ENCODE assay signal across 10 cellular contexts in the genomic region with DNA sequence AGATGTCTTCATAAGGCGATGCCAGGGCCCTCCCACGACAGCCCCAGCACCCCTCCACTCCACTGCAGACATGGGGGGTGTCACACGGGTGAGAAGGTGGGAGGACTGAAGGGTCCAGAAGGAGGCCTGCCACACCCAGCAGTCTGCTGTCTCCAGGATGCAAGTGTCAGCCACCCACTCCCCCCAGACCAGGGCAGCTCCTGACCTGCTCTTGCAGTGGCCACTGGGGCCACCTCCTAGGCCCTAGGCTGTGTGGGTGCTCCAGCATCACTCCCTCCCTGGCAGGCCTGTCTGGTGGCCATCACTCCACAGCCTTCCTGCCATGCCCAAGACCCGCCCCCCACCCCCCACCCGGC.
DNase-seq lines count a peak whose midpoint lies in the region; ATAC-seq, FAIRE-seq and TF ChIP-seq lines count a peak whose summit lies in the region.
"Had no signal": no experiment of that assay in that cellular context is flagged by ENCODE, and none has a peak within 500 bp of the region (broad histone marks: within the 10 kb centered on the region; RNA-seq: fewer than 3 reads in every experiment).

No MANE protein-coding gene starts in this region.

- H2BK120ac ChIP-seq in IMR-90 (ENCODE audit: low read depth, low read length) (peak overlapping the region; percentile 90), mesendoderm (ENCODE audit: low read depth, low read length) (no peak overlapping the region)

- BruUV-seq in IMR-90 (replicated peaks; lab: Mats Ljungman, UMichigan): no TSS peak

- POLR2A ChIA-PET in IMR-90 (lab: Charles Lee; ENCODE audit: unreplicated experiment): no interaction called here

- H2BK15ac ChIP-seq in IMR-90 (ENCODE audit: low read depth, low read length): peak overlapping the region; percentile 81; the same call in 1 of the 3 replicates
- no peak overlapping the region for H2BK15ac ChIP-seq in mesendoderm (replicated peaks; ENCODE audit: low read depth)

- in situ Hi-C loops in IMR-90 (cut with MboI; ENCODE audit: low sequenced_read_pairs): loop anchor here (10.0 kb wide), 1 partner anchor 50 kb away; no protein-coding TSS in a partner anchor

- no peak for FAIRE-seq in urothelium cell line (lab: Jason Lieb, UNC)

- H3K23ac ChIP-seq in IMR-90 (ENCODE audit: low read depth, low read length) (peak overlapping the region; percentile 52; the same call in 1 of the 2 replicates), mesendoderm (ENCODE audit: low read length) (no peak overlapping the region)

- no peak; the same call in 1 of the 2 replicates for ATAC-seq in IMR-90 (ENCODE audit: low read depth)
- no peak for ATAC-seq in GM18502 (IDR thresholded peaks at IDR 0.05; ENCODE audit: poor library complexity, unreplicated experiment)
- ATAC-seq: T-cell had no signal

- DNase-seq in IMR-90: no peak
- peak in 1 of 61 donors; percentile 44 for DNase-seq in caudate nucleus (lab: John Stamatoyannopoulos, UW)
- DNase-seq in mesendoderm: no peak
- no peak for DNase-seq in T-helper 1 cell
- no peak for DNase-seq in AG20443 (ENCODE audit: low spot score)
- no peak for DNase-seq in urothelium cell line (ENCODE audit: low spot score)
- DNase-seq: activated naive CD4-positive, alpha-beta T cell treated with Interleukin-2 at 50 U/mL for 16 hours; T-cell had no signal

- no peaks in the 10 kb centered on the region for H3K79me2 ChIP-seq in mesendoderm (ENCODE audit: control insufficient read depth, insufficient read depth, low read length)

- peak overlapping the region; percentile 94 for H2AFZ ChIP-seq in IMR-90 (replicated peaks; ENCODE audit: low read length, poor library complexity)

- no peak for TF ChIP-seq RAD21 in IMR-90 (IDR thresholded peaks at IDR 0.05; ENCODE audit: low read length)

- H3K27me3 ChIP-seq in IMR-90 (ENCODE audit: control insufficient read depth, insufficient read depth, low read length) (peaks cover 4% of the 10 kb centered on the region; the same call in 1 of the 2 replicates), mesendoderm (ENCODE audit: insufficient read depth, low read length, poor library complexity) (no peaks in the 10 kb centered on the region), subcutaneous abdominal adipose tissue (ENCODE audit: control insufficient read depth in 5 of 5, insufficient read depth in 4 of 5, low read length in 5 of 5) (peaks cover 0 to 8% (median 2%) of the 10 kb centered on the region in 5 donors)

- H3K9me3 ChIP-seq in IMR-90 (ENCODE audit: control insufficient read depth, insufficient read depth, low read length): peaks cover 4% of the 10 kb centered on the region; the same call in 1 of the 2 replicates
- H3K9me3 ChIP-seq in subcutaneous abdominal adipose tissue (ENCODE audit: control insufficient read depth in 5 of 5, low read length in 5 of 5): peaks cover 0 to 8% (median 8%) of the 10 kb centered on the region in 5 donors

- H3K4me3 ChIP-seq in IMR-90 (ENCODE audit: insufficient read depth, low read depth, low read length) (peak overlapping the region; percentile 11; the same call in 1 of the 2 replicates), mesendoderm (ENCODE audit: low read length) (no peak overlapping the region), subcutaneous abdominal adipose tissue (ENCODE audit: low read depth in 1 of 5, low read length in 5 of 5) (peak overlapping the region in 4 of 5 donors; percentile 51 to 63 (median 56))

- no peaks in the 10 kb centered on the region for H4K20me1 ChIP-seq in IMR-90 (ENCODE audit: insufficient read depth, low read length)

- peak overlapping the region; percentile 64 for H3K4me2 ChIP-seq in IMR-90 (ENCODE audit: low read depth, low read length)
- no peak overlapping the region for H3K4me2 ChIP-seq in mesendoderm (ENCODE audit: low read length)

- peaks cover 3% of the 10 kb centered on the region; the same call in 1 of the 2 replicates for H3K9me1 ChIP-seq in IMR-90 (ENCODE audit: insufficient read depth, low read length)

- H3K18ac ChIP-seq in IMR-90 (ENCODE audit: low read depth, low read length): peak overlapping the region; percentile 84
- H3K18ac ChIP-seq in mesendoderm (ENCODE audit: low read length): no peak overlapping the region

- H4K5ac ChIP-seq in IMR-90 (ENCODE audit: low read depth, low read length) (peak overlapping the region; percentile 89), mesendoderm (ENCODE audit: low read length) (no peak overlapping the region)

- H3K36me3 ChIP-seq in IMR-90 (ENCODE audit: control insufficient read depth, insufficient read depth, low read length): no peaks in the 10 kb centered on the region
- H3K36me3 ChIP-seq in mesendoderm (ENCODE audit: control insufficient read depth, insufficient read depth, low read length): no peaks in the 10 kb centered on the region
- no peaks in the 10 kb centered on the region for H3K36me3 ChIP-seq in subcutaneous abdominal adipose tissue (ENCODE audit: control insufficient read depth in 5 of 5, insufficient read depth in 5 of 5, low read length in 5 of 5)

- CTCF ChIA-PET in IMR-90 (lab: Yijun Ruan, JAX): interaction anchor here (0.6 kb wide), 1 partner anchor 13 kb away, joined by 3 read pairs; no protein-coding TSS in a partner anchor

- TF ChIP-seq CTCF in IMR-90 (conservative IDR thresholded peaks at IDR 0.05; ENCODE audit: low read depth, low read length): no peak

- no peak for TF ChIP-seq POLR2A in IMR-90 (IDR thresholded peaks at IDR 0.05; ENCODE audit: low read depth, low read length)

- H3K79me1 ChIP-seq in IMR-90 (ENCODE audit: low read depth in 1 of 2, low read length in 2 of 2) (no peaks in the 10 kb centered on the region), mesendoderm (ENCODE audit: low read length) (no peaks in the 10 kb centered on the region)

- H2AK5ac ChIP-seq in IMR-90 (ENCODE audit: low read depth, low read length) (peak overlapping the region; percentile 72), mesendoderm (ENCODE audit: low read length) (no peak overlapping the region)

- H3K56ac ChIP-seq in IMR-90 (ENCODE audit: extremely low read depth, insufficient read depth, low read length) (peak overlapping the region; percentile 70; the same call in 1 of the 2 replicates), mesendoderm (ENCODE audit: low read length) (peak overlapping the region; percentile 78)

- H2BK5ac ChIP-seq in IMR-90 (ENCODE audit: low read depth, low read length, poor library complexity, severe bottlenecking): peak overlapping the region; percentile 39
- no peak overlapping the region for H2BK5ac ChIP-seq in mesendoderm (ENCODE audit: low read length)

- H3K14ac ChIP-seq in IMR-90 (replicated peaks; ENCODE audit: low read depth, low read length): peak overlapping the region; percentile 94; the same call in 1 of the 2 replicates

- peak overlapping the region; percentile 90 for H2BK20ac ChIP-seq in IMR-90 (ENCODE audit: low read depth, low read length)

- peak overlapping the region; percentile 89 to 95 for H4K8ac ChIP-seq in IMR-90 (ENCODE audit: low read depth in 2 of 2, low read length in 2 of 2)
- H4K8ac ChIP-seq in mesendoderm (ENCODE audit: low read depth, low read length): no peak overlapping the region

- H3K9ac ChIP-seq in IMR-90 (ENCODE audit: low read depth, low read length): peak overlapping the region; percentile 58; the same call in 1 of the 2 replicates
- H3K9ac ChIP-seq in mesendoderm (ENCODE audit: low read length): peak overlapping the region; percentile 59
- H3K9ac ChIP-seq in subcutaneous abdominal adipose tissue (ENCODE audit: low read length in 5 of 5): no peak overlapping the region

- dilution Hi-C loops in IMR-90 (cut with HindIII; ENCODE audit: low sequenced_read_pairs, unreplicated experiment): no loop called here

- intact Hi-C loops in IMR-90 (cut with micrococcal nuclease): loop anchor here (2.0 kb wide), 1 partner anchor 82 kb away; no protein-coding TSS in a partner anchor

- peak overlapping the region; percentile 85 for H4K91ac ChIP-seq in IMR-90 (ENCODE audit: insufficient read depth, low read depth, low read length)

- H3K4ac ChIP-seq in IMR-90 (ENCODE audit: low read depth, low read length) (peak overlapping the region; percentile 95), mesendoderm (ENCODE audit: low read depth, low read length) (no peak overlapping the region)

- peak overlapping the region; percentile 87 for H3K27ac ChIP-seq in IMR-90 (ENCODE audit: insufficient read depth, low read length)
- H3K27ac ChIP-seq in caudate nucleus (ENCODE audit: low read depth, low read length): peak overlapping the region; percentile 88
- no peak overlapping the region for H3K27ac ChIP-seq in mesendoderm (ENCODE audit: low read depth, low read length)
- no peak overlapping the region for H3K27ac ChIP-seq in subcutaneous abdominal adipose tissue (ENCODE audit: low read depth, low read length)

- peaks cover 20% of the 10 kb centered on the region for H3K4me1 ChIP-seq in IMR-90 (ENCODE audit: control insufficient read depth, insufficient read depth, low read length)
- H3K4me1 ChIP-seq in mesendoderm (ENCODE audit: control insufficient read depth, low read depth, low read length): peaks cover 4% of the 10 kb centered on the region
- H3K4me1 ChIP-seq in subcutaneous abdominal adipose tissue (ENCODE audit: control insufficient read depth in 5 of 5, insufficient read depth in 5 of 5, low read length in 5 of 5): peaks cover 0 to 13% (median 6%) of the 10 kb centered on the region in 5 donors

- H2AK9ac ChIP-seq in IMR-90 (replicated peaks; ENCODE audit: low read depth, low read length, poor library complexity): peak overlapping the region; percentile 62

- no CpG with 5 or more reads among the region's 5 CpGs for WGBS in IMR-90 (ENCODE audit: extremely low coverage in 2 of 2, insufficient read length in 1 of 2), 2 experiments
- WGBS in mesendoderm (ENCODE audit: extremely low coverage, insufficient coverage, low lambda C conversion rate): no CpG with 5 or more reads among the region's 5 CpGs

TF ChIP-seq in IMR-90, 13 proteins besides CTCF, POLR2A, EP300 and RAD21 (continues in another document):
- TF ChIP-seq FOS (IDR thresholded peaks at IDR 0.05; ENCODE audit: low read depth, low read length): no peak
- no peak for TF ChIP-seq CEBPB (IDR thresholded peaks at IDR 0.05; ENCODE audit: low read depth, low read length)
- no peak for TF ChIP-seq BHLHE40 (IDR thresholded peaks at IDR 0.05; ENCODE audit: low read depth, low read length)
- no peak for TF ChIP-seq MAZ (IDR thresholded peaks at IDR 0.05; ENCODE audit: borderline replicate concordance, low read depth, low read length)
- TF ChIP-seq CHD1 (IDR thresholded peaks at IDR 0.05; ENCODE audit: low read depth, low read length): no peak
- TF ChIP-seq, protein P1, sequence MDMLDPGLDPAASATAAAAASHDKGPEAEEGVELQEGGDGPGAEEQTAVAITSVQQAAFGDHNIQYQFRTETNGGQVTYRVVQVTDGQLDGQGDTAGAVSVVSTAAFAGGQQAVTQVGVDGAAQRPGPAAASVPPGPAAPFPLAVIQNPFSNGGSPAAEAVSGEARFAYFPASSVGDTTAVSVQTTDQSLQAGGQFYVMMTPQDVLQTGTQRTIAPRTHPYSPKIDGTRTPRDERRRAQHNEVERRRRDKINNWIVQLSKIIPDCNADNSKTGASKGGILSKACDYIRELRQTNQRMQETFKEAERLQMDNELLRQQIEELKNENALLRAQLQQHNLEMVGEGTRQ (IDR thresholded peaks at IDR 0.05; ENCODE audit: low read depth, low read length): no peak
- TF ChIP-seq MXI1 (IDR thresholded peaks at IDR 0.05; ENCODE audit: borderline replicate concordance, low read depth, low read length): no peak

Comparison
In these comparisons a context has a peak if more than half of its experiments do, and no peak if none do; other contexts are left out.
1. H3K27ac ChIP-seq: peak in IMR-90 (single experiment) and caudate nucleus (single experiment); none in mesendoderm (single experiment) and subcutaneous abdominal adipose tissue (single experiment).
2. H3K9ac ChIP-seq: peak in IMR-90 (single experiment) and mesendoderm (single experiment); none in subcutaneous abdominal adipose tissue (0 of 5).